ENCODE assay signal across 8 cellular contexts in the genomic region with DNA sequence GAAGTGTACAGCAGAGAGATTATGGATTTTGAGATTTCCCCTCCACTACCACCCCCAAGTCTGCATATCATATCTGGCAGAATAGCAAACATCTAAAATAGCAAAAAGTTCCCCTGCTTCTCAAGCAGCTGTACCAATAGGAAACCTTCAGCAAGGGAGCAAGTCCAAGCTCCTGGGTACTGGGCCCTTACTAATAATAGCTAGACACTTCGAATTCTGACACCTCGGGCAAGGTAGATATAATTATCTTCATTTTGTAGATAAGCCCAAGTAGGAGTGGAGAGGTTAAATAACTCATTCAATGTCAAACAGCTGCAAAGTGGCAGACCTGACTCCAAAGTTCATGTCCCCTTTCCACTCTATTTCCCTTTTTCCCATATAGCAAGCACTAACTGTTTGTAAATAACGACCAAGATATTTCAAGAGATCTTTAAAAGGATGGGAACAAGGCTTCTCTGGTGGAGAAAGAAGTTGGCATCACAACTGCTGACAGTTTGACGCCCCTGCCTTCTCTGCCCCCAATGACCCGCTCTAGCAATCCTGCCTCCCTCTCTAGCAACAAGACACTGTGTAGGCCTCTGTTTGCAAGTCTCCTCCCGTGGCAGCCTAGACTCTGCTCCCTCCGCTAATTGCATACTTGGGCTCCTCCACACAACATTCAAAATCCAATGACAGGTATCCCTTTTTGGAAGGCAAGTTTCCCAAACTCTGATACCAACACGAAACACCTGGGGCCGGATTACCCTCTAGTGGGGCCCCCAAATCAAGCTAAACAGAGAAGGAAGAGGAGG. TPM values are rescaled to one million over a fixed set of nuclear protein-coding genes. Genes with fewer than 3 reads are reported as not detected.
A peak's percentile ranks its signal among the peaks of the same experiment; 100 is the strongest.
DNase-seq lines count a peak whose midpoint lies in the region; ATAC-seq and TF ChIP-seq lines count a peak whose summit lies in the region.

No MANE protein-coding gene starts in this region.

- no peaks in the 10 kb centered on the region for H3K27me3 ChIP-seq in BLaER1
- H3K27me3 ChIP-seq in mesenchymal stem cell (ENCODE audit: control insufficient read depth in 1 of 2, insufficient read depth in 1 of 2, low read length in 2 of 2), result peaks cover 0 to 4% of the 10 kb centered on the region in 2 experiments
- no peaks in the 10 kb centered on the region for H3K27me3 ChIP-seq in uterus

- H3K18ac ChIP-seq in mesenchymal stem cell (ENCODE audit: low read depth in 1 of 2, low read length in 2 of 2), result peak overlapping the region; percentile 68 to 99

- no peak overlapping the region for H2BK12ac ChIP-seq in mesenchymal stem cell (ENCODE audit: low read length in 2 of 2)

- peak overlapping the region in 1 of 2 experiments; percentile 75 for H3K4ac ChIP-seq in mesenchymal stem cell (ENCODE audit: low read depth in 1 of 2, low read length in 2 of 2)

- H3K9me3 ChIP-seq in BLaER1 (peaks cover 12% of the 10 kb centered on the region; the same call in 1 of the 2 replicates), mesenchymal stem cell (ENCODE audit: control insufficient read depth, low read length) (peaks cover 3% of the 10 kb centered on the region), uterus (peaks cover 0 to 4% of the 10 kb centered on the region in 2 donors)

- TF ChIP-seq POLR2A in uterus (IDR thresholded peaks at IDR 0.05), result no peak

- peak overlapping the region; percentile 94 for H3K9ac ChIP-seq in BLaER1
- peak overlapping the region; percentile 98 for H3K9ac ChIP-seq in mesenchymal stem cell (ENCODE audit: low read length)

- H3K36me3 ChIP-seq in BLaER1, result peaks cover 38% of the 10 kb centered on the region
- H3K36me3 ChIP-seq in mesenchymal stem cell (ENCODE audit: control insufficient read depth in 1 of 2, insufficient read depth in 2 of 2, low read depth in 1 of 2, low read length in 2 of 2), result peaks cover 0 to 17% of the 10 kb centered on the region in 2 experiments
- H3K36me3 ChIP-seq in uterus, result no peaks in the 10 kb centered on the region

- no peak overlapping the region for H2AFZ ChIP-seq in mesenchymal stem cell (ENCODE audit: low read depth, low read length)

- no peak overlapping the region for H4K8ac ChIP-seq in mesenchymal stem cell (ENCODE audit: low read length)

- DNase-seq in NOMO-1 (lab: John Stamatoyannopoulos, UW; ENCODE audit: unreplicated experiment in 2 of 2), result peak; percentile 40 to 74
- peak; percentile 19 for DNase-seq in cerebellum (ENCODE audit: low spot score)
- no peak for DNase-seq in mesenchymal stem cell
- DNase-seq in uterus, result no peak
- no peak for DNase-seq in posterior vena cava (ENCODE audit: low spot score)
- DNase-seq in DMS53 (lab: John Stamatoyannopoulos, UW), result no peak

- no peak overlapping the region for H4K91ac ChIP-seq in mesenchymal stem cell (ENCODE audit: low read length)

- H2BK5ac ChIP-seq in mesenchymal stem cell (ENCODE audit: low read depth, low read length, poor library complexity, severe bottlenecking), result no peak overlapping the region

- no peak overlapping the region for H2AK5ac ChIP-seq in mesenchymal stem cell (ENCODE audit: low read length, severe bottlenecking)

- no peak overlapping the region for H2BK15ac ChIP-seq in mesenchymal stem cell (ENCODE audit: low read depth, poor library complexity, severe bottlenecking)

- H3K4me2 ChIP-seq in BLaER1, result peak overlapping the region; percentile 93
- peak overlapping the region; percentile 35 for H3K4me2 ChIP-seq in mesenchymal stem cell (ENCODE audit: low read length, poor library complexity, severe bottlenecking)

- no peak for TF ChIP-seq CTCF in uterus (IDR thresholded peaks at IDR 0.05)

- H3K14ac ChIP-seq in mesenchymal stem cell (ENCODE audit: low read length in 2 of 2), result no peak overlapping the region

- H2BK120ac ChIP-seq in mesenchymal stem cell (ENCODE audit: low read depth, low read length), result no peak overlapping the region

- no peaks in the 10 kb centered on the region for H3K79me1 ChIP-seq in mesenchymal stem cell (replicated peaks; ENCODE audit: low read length, poor library complexity, severe bottlenecking)

- ATAC-seq in GM21423 (IDR thresholded peaks at IDR 0.05; ENCODE audit: unreplicated experiment), result peak; percentile 20

- intact Hi-C loops in uterus (cut with DNase I; ENCODE audit: low total_unique reads) (no loop called here), posterior vena cava (cut with DNase I) (no loop called here)

- H3K23ac ChIP-seq in mesenchymal stem cell (ENCODE audit: low read length in 2 of 2), result no peak overlapping the region

- 19% methylated on average over 7 of the region's 9 CpGs for WGBS in mesenchymal stem cell

- peaks cover 36% of the 10 kb centered on the region for H3K4me1 ChIP-seq in BLaER1
- peaks cover 5% of the 10 kb centered on the region for H3K4me1 ChIP-seq in mesenchymal stem cell (ENCODE audit: control insufficient read depth, insufficient read depth, low read depth, low read length)
- peaks cover 0 to 3% of the 10 kb centered on the region in 2 donors for H3K4me1 ChIP-seq in uterus

- H4K20me1 ChIP-seq in BLaER1, result peaks cover 55% of the 10 kb centered on the region

- peak overlapping the region; percentile 84 for H3K4me3 ChIP-seq in BLaER1
- peak overlapping the region; percentile 93 to 94 for H3K4me3 ChIP-seq in mesenchymal stem cell (ENCODE audit: insufficient read depth in 1 of 2, low read depth in 1 of 2, low read length in 2 of 2)
- peak overlapping the region; percentile 77 to 82 for H3K4me3 ChIP-seq in uterus

- H3K27ac ChIP-seq in BLaER1 (peak overlapping the region; percentile 92), mesenchymal stem cell (ENCODE audit: low read length, poor library complexity, severe bottlenecking) (peak overlapping the region; percentile 61), uterus (peak overlapping the region; percentile 80 to 91)

RNA-seq across cellular contexts. Expression of gene ADAR, which starts 18.7 kb away (rescaled TPM):
- 82.4 TPM for total RNA-seq in cerebellum
- 93.5 TPM for polyA plus RNA-seq in mesenchymal stem cell (2013, experiment 1 of 2)
- 91.9 TPM for polyA plus RNA-seq in mesenchymal stem cell (2013, experiment 2 of 2)
- 100 to 1,000 TPM in 3 of 4 donors, 10 to 100 TPM in 1; 50.9 to 212 (median 101) TPM for total RNA-seq in uterus
- total RNA-seq in posterior vena cava, result 100 to 1,000 TPM; 104 to 106 TPM

RNA-seq across cellular contexts. Expression of gene CHRNB2, which starts 59.1 kb away (rescaled TPM):
- total RNA-seq in cerebellum (16.2 TPM), uterus (1 to 10 TPM in 1 of 4 donors, not detected in 3; 1.1 TPM), posterior vena cava (not detected)
- not detected for polyA plus RNA-seq in mesenchymal stem cell (2013, experiment 1 of 2)
- 0.01 TPM for polyA plus RNA-seq in mesenchymal stem cell (2013, experiment 2 of 2)

Comparison
In these comparisons a context has a peak if more than half of its experiments do, and no peak if none do; other contexts are left out.
1. DNase-seq: peak in NOMO-1 (2 of 2) and cerebellum (single experiment); none in mesenchymal stem cell (single experiment), uterus (0 of 2), posterior vena cava (single experiment) and DMS53 (single experiment).
2. Peak in every context shown above with its lines, with median percentiles within 50 percentile points of each other: H3K27ac ChIP-seq and H3K4me3 ChIP-seq.